12 cellular contexts compared by ENCODE assay signal in the genomic region with DNA sequence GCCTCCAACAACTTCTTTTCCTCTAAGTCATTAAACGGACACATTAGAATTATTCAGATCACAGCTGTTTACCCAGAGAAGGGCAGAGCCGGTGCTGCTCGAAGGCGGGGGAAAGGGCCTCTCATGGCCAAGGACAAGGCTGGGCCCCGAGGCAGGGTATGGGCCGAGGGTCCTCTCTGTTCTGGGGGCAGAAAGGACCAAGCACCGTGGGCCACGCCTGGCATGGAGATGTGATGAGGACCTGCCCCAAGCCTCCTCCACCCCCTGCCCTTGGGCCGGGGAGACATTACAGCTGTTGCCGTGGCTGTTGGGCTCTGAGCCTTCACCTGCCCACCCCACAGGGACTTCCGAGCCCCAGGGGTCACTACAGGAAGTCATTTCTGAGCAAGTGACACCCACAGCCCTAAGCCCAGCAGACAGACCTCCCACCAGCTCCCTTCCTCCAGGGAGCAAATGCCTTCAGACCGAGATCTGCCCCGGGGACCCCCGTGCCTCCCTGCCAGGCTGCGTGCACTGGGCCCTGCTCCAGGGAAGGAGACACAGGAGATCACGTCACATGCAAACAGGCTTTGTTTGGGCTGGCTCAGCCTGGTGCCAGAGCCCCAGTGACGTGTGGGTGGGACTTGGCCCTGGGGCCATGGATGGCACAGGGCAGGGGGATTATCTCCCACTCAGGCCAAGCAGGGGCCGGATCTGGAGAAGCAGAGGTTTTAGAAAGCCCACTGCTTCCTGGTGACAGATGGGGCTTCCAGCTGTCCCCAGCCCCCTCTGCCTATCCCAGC. TPM values are rescaled to one million over a fixed set of nuclear protein-coding genes. Genes with fewer than 3 reads are reported as not detected.
DNase-seq lines count a peak whose midpoint lies in the region; ATAC-seq and TF ChIP-seq lines count a peak whose summit lies in the region.
"Had no signal": no experiment of that assay in that cellular context is flagged by ENCODE, and none has a peak within 500 bp of the region (broad histone marks: within the 10 kb centered on the region; RNA-seq: fewer than 3 reads in every experiment).

No MANE protein-coding gene starts in this region.

- no peak for ATAC-seq in stimulated activated naive CD8-positive, alpha-beta T cell treated with anti-CD3 and anti-CD28 coated beads, Interleukin-15, Interleukin-2, amounts not matched to agents 100 U/mL and 50 U/mL, for 24 hours
- ATAC-seq in natural killer cell (no peak), HG03571 (IDR thresholded peaks at IDR 0.05; ENCODE audit: unreplicated experiment) (no peak), HG02973 (IDR thresholded peaks at IDR 0.05; ENCODE audit: unreplicated experiment) (no peak), HG02852 (IDR thresholded peaks at IDR 0.05; ENCODE audit: unreplicated experiment) (no peak)
- ATAC-seq: activated T-helper 17 cell treated with anti-CD3 and anti-CD28 coated beads, Interleukin-2, amount 50 U/mL, for 72 hours had no signal

- no peak for DNase-seq in stimulated activated naive CD8-positive, alpha-beta T cell treated with anti-CD3 and anti-CD28 coated beads, Interleukin-15, Interleukin-2, amounts not matched to agents 100 U/mL and 50 U/mL, for 24 hours
- DNase-seq in caudate nucleus (lab: John Stamatoyannopoulos, UW) (peak in 56 of 61 donors; percentile 11 to 84 (median 62)), natural killer cell (no peak)
- DNase-seq in stimulated activated CD4-positive, alpha-beta T cell treated with anti-CD3 and anti-CD28 coated beads, Interleukin-4, amount 100 ng/mL, for 4 hours = no peak
- DNase-seq: AML-193, NCI-H1930 had no signal

- H3K27me3 Mint-ChIP-seq in stimulated activated naive CD8-positive, alpha-beta T cell treated with anti-CD3 and anti-CD28 coated beads, Interleukin-15, Interleukin-2, amounts not matched to agents 100 ng/mL and 50 ng/mL, for 24 hours = peaks cover 7% of the 10 kb centered on the region
- peaks cover 0 to 7% of the 10 kb centered on the region in 2 donors for H3K27me3 Mint-ChIP-seq in natural killer cell (ENCODE audit: low read depth in 2 of 2)

- H3K27ac Mint-ChIP-seq in stimulated activated naive CD8-positive, alpha-beta T cell treated with anti-CD3 and anti-CD28 coated beads, Interleukin-15, Interleukin-2, amounts not matched to agents 100 ng/mL and 50 ng/mL, for 24 hours = no peak overlapping the region
- no peak overlapping the region for H3K27ac Mint-ChIP-seq in natural killer cell
- H3K27ac Mint-ChIP-seq: activated T-helper 17 cell treated with anti-CD3 and anti-CD28 coated beads, Interleukin-2, amount 50 U/mL, for 72 hours had no signal

- TF ChIP-seq CTCF in natural killer cell (IDR thresholded peaks at IDR 0.05) = no peak

- H3K4me3 Mint-ChIP-seq in stimulated activated naive CD8-positive, alpha-beta T cell treated with anti-CD3 and anti-CD28 coated beads, Interleukin-15, Interleukin-2, amounts not matched to agents 100 ng/mL and 50 ng/mL, for 24 hours = peak overlapping the region; percentile 10
- H3K4me3 Mint-ChIP-seq in natural killer cell = peak overlapping the region; percentile 49
- H3K4me3 Mint-ChIP-seq: activated T-helper 17 cell treated with anti-CD3 and anti-CD28 coated beads, Interleukin-2, amount 50 U/mL, for 72 hours had no signal

- intact Hi-C loops in natural killer cell (cut with micrococcal nuclease) = no loop called here

- no peaks in the 10 kb centered on the region for H3K36me3 Mint-ChIP-seq in stimulated activated naive CD8-positive, alpha-beta T cell treated with anti-CD3 and anti-CD28 coated beads, Interleukin-15, Interleukin-2, amounts not matched to agents 100 ng/mL and 50 ng/mL, for 24 hours (ENCODE audit: low read depth)
- no peaks in the 10 kb centered on the region for H3K36me3 Mint-ChIP-seq in natural killer cell

- H3K4me1 Mint-ChIP-seq in stimulated activated naive CD8-positive, alpha-beta T cell treated with anti-CD3 and anti-CD28 coated beads, Interleukin-15, Interleukin-2, amounts not matched to agents 100 ng/mL and 50 ng/mL, for 24 hours (ENCODE audit: low read depth) = peaks cover 11% of the 10 kb centered on the region
- peaks cover 4 to 12% of the 10 kb centered on the region in 2 donors for H3K4me1 Mint-ChIP-seq in natural killer cell
- H3K4me1 Mint-ChIP-seq: activated T-helper 17 cell treated with anti-CD3 and anti-CD28 coated beads, Interleukin-2, amount 50 U/mL, for 72 hours had no signal

- H3K27ac ChIP-seq in caudate nucleus (ENCODE audit: low read depth, low read length) = peak overlapping the region; percentile 96

- H3K9me3 Mint-ChIP-seq in stimulated activated naive CD8-positive, alpha-beta T cell treated with anti-CD3 and anti-CD28 coated beads, Interleukin-15, Interleukin-2, amounts not matched to agents 100 ng/mL and 50 ng/mL, for 24 hours = no peaks in the 10 kb centered on the region
- no peaks in the 10 kb centered on the region for H3K9me3 Mint-ChIP-seq in natural killer cell
- H3K9me3 Mint-ChIP-seq: activated T-helper 17 cell treated with anti-CD3 and anti-CD28 coated beads, Interleukin-2, amount 50 U/mL, for 72 hours had no signal

RNA-seq across cellular contexts. Expression of a gene that starts 0.7 kb away (rescaled TPM):
- not detected for total RNA-seq in natural killer cell
- total RNA-seq: activated T-helper 17 cell treated with anti-CD3 and anti-CD28 coated beads, Interleukin-2, amount 50 U/mL, for 72 hours; T-helper 2 cell treated with Interferon-gamma antibody and Interleukin-4, amounts not matched to agents 100 ng/mL and 5 ng/mL, for 36 hours had no signal

RNA-seq across cellular contexts. Expression of a gene that starts 1.4 kb away (rescaled TPM):
- total RNA-seq in natural killer cell = 10 to 100 TPM in 2 of 3 donors, 1 to 10 TPM in 1; 8.5 to 13.7 (median 10.4) TPM

RNA-seq across cellular contexts. Expression of a gene that starts 58.1 kb away (rescaled TPM):
- total RNA-seq in natural killer cell = 10 to 100 TPM in 2 of 3 donors, 1 to 10 TPM in 1; 9.9 to 11.4 (median 10.0) TPM

Comparison
In these comparisons a context has a peak if more than half of its experiments do, and no peak if none do; other contexts are left out.
1. DNase-seq: peak in caudate nucleus (56 of 61); none in stimulated activated naive CD8-positive, alpha-beta T cell treated with anti-CD3 and anti-CD28 coated beads, Interleukin-15, Interleukin-2, amounts not matched to agents 100 U/mL and 50 U/mL, for 24 hours (single experiment), natural killer cell (single experiment) and stimulated activated CD4-positive, alpha-beta T cell treated with anti-CD3 and anti-CD28 coated beads, Interleukin-4, amount 100 ng/mL, for 4 hours (0 of 2).